ENCODE assay signal across 1 cellular context in genomic region chr15:34043391-34043790, GRCh38.
TF ChIP-seq lines count a peak whose summit lies in the region.

No MANE protein-coding gene starts in this region.

TF ChIP-seq in K562, 482 proteins besides CTCF, POLR2A, EP300 and RAD21:
- no peak for TF ChIP-seq XRCC3 (IDR thresholded peaks at IDR 0.05)
- no peak for TF ChIP-seq CBFA2T3 (IDR thresholded peaks at IDR 0.05)
